1 cellular context compared by ENCODE assay signal in the genomic region with DNA sequence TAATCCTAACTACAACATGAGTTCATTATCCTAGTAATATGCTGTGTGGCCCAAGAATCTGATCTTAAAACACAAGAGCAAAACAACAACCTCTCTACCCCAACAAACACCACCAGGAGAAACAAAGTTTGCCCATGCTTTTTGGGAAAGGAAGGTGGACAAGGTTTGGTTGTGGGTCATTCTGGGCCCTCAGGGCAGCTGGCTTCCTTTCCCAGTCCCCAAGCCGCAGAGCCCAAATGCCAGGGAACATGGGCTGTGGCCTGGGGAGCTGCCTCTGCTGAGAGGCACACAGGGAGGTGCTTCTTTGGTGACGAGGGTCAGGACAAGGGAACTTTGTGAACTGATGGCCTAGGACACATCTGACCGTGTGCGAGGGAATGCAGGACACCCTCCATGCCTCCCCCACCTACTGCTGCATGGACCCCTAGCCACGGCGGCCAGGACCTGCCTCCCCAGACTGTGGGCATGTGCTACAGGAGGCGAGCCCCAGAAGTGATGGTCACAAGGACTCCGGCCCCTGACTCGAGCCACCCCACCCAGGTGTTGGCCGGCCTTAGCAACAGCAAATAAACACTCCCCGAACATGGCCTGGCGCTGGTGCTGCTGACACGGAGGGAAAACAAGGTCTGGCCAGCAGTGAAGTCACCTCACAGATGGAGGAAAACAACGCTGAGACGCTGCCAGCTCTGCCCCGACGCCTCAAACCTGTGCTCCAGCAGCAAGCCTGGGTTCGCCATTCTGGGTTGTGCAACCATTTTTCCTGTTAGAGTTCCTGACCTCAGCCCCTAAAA.
TF ChIP-seq lines count a peak whose summit lies in the region.

No MANE protein-coding gene starts in this region.

TF ChIP-seq in HepG2, 621 proteins besides CTCF, POLR2A, EP300 and RAD21 (continued from another document):
- TF ChIP-seq ZNF280B (CRISPR knock-in tag; IDR thresholded peaks at IDR 0.05; ENCODE audit: borderline replicate concordance) (peak; percentile 59; the same call in 1 of the 2 replicates), ZNF788 (CRISPR knock-in tag; IDR thresholded peaks at IDR 0.05; ENCODE audit: borderline replicate concordance) (0 out of 2 replicates have a peak, but pooled peaks have one; percentile 28), HIVEP1 (CRISPR knock-in tag; IDR thresholded peaks at IDR 0.05) (peak; percentile 16; the same call in 1 of the 2 replicates), ZNF891 (CRISPR knock-in tag; IDR thresholded peaks at IDR 0.05) (no peak), EZH2 (conservative IDR thresholded peaks at IDR 0.05; ENCODE audit: low read depth, low read length) (no peak), ELF3 (CRISPR knock-in tag; IDR thresholded peaks at IDR 0.05) (no peak), GFI1 (CRISPR knock-in tag; IDR thresholded peaks at IDR 0.05; ENCODE audit: borderline replicate concordance) (no peak), ETV6 (CRISPR knock-in tag; conservative IDR thresholded peaks at IDR 0.05) (no peak), ZNF362 (CRISPR knock-in tag; IDR thresholded peaks at IDR 0.05; ENCODE audit: borderline replicate concordance) (no peak), DNMT3B (CRISPR knock-in tag; conservative IDR thresholded peaks at IDR 0.05) (no peak), PAWR (CRISPR knock-in tag; IDR thresholded peaks at IDR 0.05; ENCODE audit: borderline replicate concordance) (no peak), SIN3B (IDR thresholded peaks at IDR 0.05; ENCODE audit: low read length) (no peak), LCORL (IDR thresholded peaks at IDR 0.05) (no peak), LCORL (CRISPR knock-in tag; IDR thresholded peaks at IDR 0.05) (no peak), MTA3 (CRISPR knock-in tag; IDR thresholded peaks at IDR 0.05) (no peak), THRA (CRISPR knock-in tag; IDR thresholded peaks at IDR 0.05; ENCODE audit: borderline replicate concordance) (no peak), ELF4 (CRISPR knock-in tag; IDR thresholded peaks at IDR 0.05; ENCODE audit: borderline replicate concordance) (no peak), HOXA5 (CRISPR knock-in tag; IDR thresholded peaks at IDR 0.05) (no peak), BRCA1 (CRISPR knock-in tag; IDR thresholded peaks at IDR 0.05) (no peak), FOXK2 (IDR thresholded peaks at IDR 0.05) (no peak), ZC3H13 (CRISPR knock-in tag; IDR thresholded peaks at IDR 0.05) (no peak; the same call in 1 of the 2 replicates), ZNF572 (CRISPR knock-in tag; IDR thresholded peaks at IDR 0.05) (0 out of 2 replicates have a peak, but pooled peaks have one; percentile 70), PCBP1 (IDR thresholded peaks at IDR 0.05; ENCODE audit: borderline replicate concordance, low read depth, low read length) (no peak), ZNF747 (CRISPR knock-in tag; IDR thresholded peaks at IDR 0.05; ENCODE audit: borderline replicate concordance) (no peak), ZNF605 (CRISPR knock-in tag; IDR thresholded peaks at IDR 0.05) (no peak), MXD1 (CRISPR knock-in tag; IDR thresholded peaks at IDR 0.05) (0 out of 2 replicates have a peak, but pooled peaks have one; percentile 44), RFX1 (IDR thresholded peaks at IDR 0.05) (peak; percentile 10; the same call in 1 of the 2 replicates), CEBPB (IDR thresholded peaks at IDR 0.05; ENCODE audit: borderline replicate concordance, low read depth, low read length) (peak; percentile 9; the same call in 1 of the 2 replicates), REL (CRISPR knock-in tag; conservative IDR thresholded peaks at IDR 0.05) (no peak), ZNF790 (CRISPR knock-in tag; IDR thresholded peaks at IDR 0.05; ENCODE audit: borderline replicate concordance) (no peak), HES4 (CRISPR knock-in tag; IDR thresholded peaks at IDR 0.05; ENCODE audit: borderline replicate concordance) (0 out of 2 replicates have a peak, but pooled peaks have one; percentile 41)
- TF ChIP-seq, protein P1, sequence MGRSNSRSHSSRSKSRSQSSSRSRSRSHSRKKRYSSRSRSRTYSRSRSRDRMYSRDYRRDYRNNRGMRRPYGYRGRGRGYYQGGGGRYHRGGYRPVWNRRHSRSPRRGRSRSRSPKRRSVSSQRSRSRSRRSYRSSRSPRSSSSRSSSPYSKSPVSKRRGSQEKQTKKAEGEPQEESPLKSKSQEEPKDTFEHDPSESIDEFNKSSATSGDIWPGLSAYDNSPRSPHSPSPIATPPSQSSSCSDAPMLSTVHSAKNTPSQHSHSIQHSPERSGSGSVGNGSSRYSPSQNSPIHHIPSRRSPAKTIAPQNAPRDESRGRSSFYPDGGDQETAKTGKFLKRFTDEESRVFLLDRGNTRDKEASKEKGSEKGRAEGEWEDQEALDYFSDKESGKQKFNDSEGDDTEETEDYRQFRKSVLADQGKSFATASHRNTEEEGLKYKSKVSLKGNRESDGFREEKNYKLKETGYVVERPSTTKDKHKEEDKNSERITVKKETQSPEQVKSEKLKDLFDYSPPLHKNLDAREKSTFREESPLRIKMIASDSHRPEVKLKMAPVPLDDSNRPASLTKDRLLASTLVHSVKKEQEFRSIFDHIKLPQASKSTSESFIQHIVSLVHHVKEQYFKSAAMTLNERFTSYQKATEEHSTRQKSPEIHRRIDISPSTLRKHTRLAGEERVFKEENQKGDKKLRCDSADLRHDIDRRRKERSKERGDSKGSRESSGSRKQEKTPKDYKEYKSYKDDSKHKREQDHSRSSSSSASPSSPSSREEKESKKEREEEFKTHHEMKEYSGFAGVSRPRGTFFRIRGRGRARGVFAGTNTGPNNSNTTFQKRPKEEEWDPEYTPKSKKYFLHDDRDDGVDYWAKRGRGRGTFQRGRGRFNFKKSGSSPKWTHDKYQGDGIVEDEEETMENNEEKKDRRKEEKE (IDR thresholded peaks at IDR 0.05), result no peak
- TF ChIP-seq, protein P2, sequence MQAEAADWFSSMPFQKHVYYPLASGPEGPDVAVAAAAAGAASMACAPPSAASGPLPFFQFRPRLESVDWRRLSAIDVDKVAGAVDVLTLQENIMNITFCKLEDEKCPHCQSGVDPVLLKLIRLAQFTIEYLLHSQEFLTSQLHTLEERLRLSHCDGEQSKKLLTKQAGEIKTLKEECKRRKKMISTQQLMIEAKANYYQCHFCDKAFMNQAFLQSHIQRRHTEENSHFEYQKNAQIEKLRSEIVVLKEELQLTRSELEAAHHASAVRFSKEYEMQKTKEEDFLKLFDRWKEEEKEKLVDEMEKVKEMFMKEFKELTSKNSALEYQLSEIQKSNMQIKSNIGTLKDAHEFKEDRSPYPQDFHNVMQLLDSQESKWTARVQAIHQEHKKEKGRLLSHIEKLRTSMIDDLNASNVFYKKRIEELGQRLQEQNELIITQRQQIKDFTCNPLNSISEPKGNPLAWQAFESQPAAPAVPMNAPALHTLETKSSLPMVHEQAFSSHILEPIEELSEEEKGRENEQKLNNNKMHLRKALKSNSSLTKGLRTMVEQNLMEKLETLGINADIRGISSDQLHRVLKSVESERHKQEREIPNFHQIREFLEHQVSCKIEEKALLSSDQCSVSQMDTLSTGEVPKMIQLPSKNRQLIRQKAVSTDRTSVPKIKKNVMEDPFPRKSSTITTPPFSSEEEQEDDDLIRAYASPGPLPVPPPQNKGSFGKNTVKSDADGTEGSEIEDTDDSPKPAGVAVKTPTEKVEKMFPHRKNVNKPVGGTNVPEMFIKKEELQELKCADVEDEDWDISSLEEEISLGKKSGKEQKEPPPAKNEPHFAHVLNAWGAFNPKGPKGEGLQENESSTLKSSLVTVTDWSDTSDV (CRISPR knock-in tag; IDR thresholded peaks at IDR 0.05), result no peak
- TF ChIP-seq, protein P3, sequence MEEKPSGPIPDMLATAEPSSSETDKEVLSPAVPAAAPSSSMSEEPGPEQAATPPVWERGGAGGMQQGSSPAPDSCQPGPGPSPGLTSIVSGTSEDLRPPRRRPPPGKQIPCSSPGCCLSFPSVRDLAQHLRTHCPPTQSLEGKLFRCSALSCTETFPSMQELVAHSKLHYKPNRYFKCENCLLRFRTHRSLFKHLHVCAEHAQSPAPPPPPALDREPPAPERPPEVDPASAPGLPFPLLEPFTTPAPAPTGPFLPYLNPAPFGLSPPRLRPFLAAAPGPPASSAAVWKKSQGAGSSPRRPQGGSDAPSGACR (CRISPR knock-in tag; IDR thresholded peaks at IDR 0.05), result no peak
